Comparison of ENCODE assay signal across 8 cellular contexts in genomic region chr2:232292395-232293154, GRCh38.
DNase-seq lines count a peak whose midpoint lies in the region; ATAC-seq, FAIRE-seq and TF ChIP-seq lines count a peak whose summit lies in the region.

No MANE protein-coding gene starts in this region.

- no peaks in the 10 kb centered on the region for H3K27me3 ChIP-seq in keratinocyte (ENCODE audit: control insufficient read depth, extremely low read depth, insufficient read depth, low read length)

- no peaks in the 10 kb centered on the region for H4K20me1 ChIP-seq in keratinocyte (ENCODE audit: control insufficient read depth, extremely low read depth, insufficient read depth, low read length)

- peaks cover 6% of the 10 kb centered on the region for H3K4me1 ChIP-seq in keratinocyte (ENCODE audit: control insufficient read depth, extremely low read depth, insufficient read depth, low read length)

- peaks cover 10% of the 10 kb centered on the region for H3K4me1 Mint-ChIP-seq in stimulated activated effector memory CD8-positive, alpha-beta T cell treated with anti-CD3 and anti-CD28 coated beads, Interleukin-12 subunit alpha, Interleukin-12 subunit beta, amount 100 ng/mL, for 72 hours

- H3K9me3 ChIP-seq in SK-N-MC (ENCODE audit: low read depth, low read length) (no peaks in the 10 kb centered on the region), keratinocyte (ENCODE audit: control insufficient read depth, low read depth, low read length) (no peaks in the 10 kb centered on the region)

- no peak overlapping the region for H3K4me3 Mint-ChIP-seq in stimulated activated effector memory CD8-positive, alpha-beta T cell treated with anti-CD3 and anti-CD28 coated beads, Interleukin-12 subunit alpha, Interleukin-12 subunit beta, amount 100 ng/mL, for 72 hours

- ATAC-seq in stimulated activated effector memory CD8-positive, alpha-beta T cell treated with anti-CD3 and anti-CD28 coated beads, Interleukin-12 subunit alpha, Interleukin-12 subunit beta, amount 100 ng/mL, for 72 hours = peak; percentile 57

- dilution Hi-C loops in keratinocyte (cut with MboI; ENCODE audit: extremely low pct_ligation_motif_present, low sequenced_read_pairs) = no loop called here

- H3K4me3 ChIP-seq in SK-N-MC (no peak overlapping the region), astrocyte of the cerebellum (ENCODE audit: low read depth, low read length) (no peak overlapping the region), keratinocyte (ENCODE audit: control insufficient read depth in 2 of 3, extremely low read depth in 1 of 3, insufficient read depth in 2 of 3, low read depth in 1 of 3, low read length in 3 of 3) (no peak overlapping the region)

- no peak overlapping the region for H2AFZ ChIP-seq in keratinocyte (ENCODE audit: control insufficient read depth, low read length)

- H3K9ac ChIP-seq in SK-N-MC (ENCODE audit: insufficient read length) (no peak overlapping the region), keratinocyte (ENCODE audit: control insufficient read depth, extremely low read depth, insufficient read depth, low read length) (no peak overlapping the region)

- H3K36me3 ChIP-seq in SK-N-MC (ENCODE audit: insufficient read depth, low read length) = no peaks in the 10 kb centered on the region
- peaks cover 3% of the 10 kb centered on the region in 2 experiments for H3K36me3 ChIP-seq in keratinocyte (ENCODE audit: control insufficient read depth in 2 of 2, extremely low read depth in 1 of 2, insufficient read depth in 2 of 2, low read length in 2 of 2)

- no peaks in the 10 kb centered on the region for H3K9me3 Mint-ChIP-seq in stimulated activated effector memory CD8-positive, alpha-beta T cell treated with anti-CD3 and anti-CD28 coated beads, Interleukin-12 subunit alpha, Interleukin-12 subunit beta, amount 100 ng/mL, for 72 hours

- peaks cover 2% of the 10 kb centered on the region for H3K9me1 ChIP-seq in keratinocyte (ENCODE audit: control insufficient read depth, extremely low read depth, insufficient read depth, low read length)

- no peaks in the 10 kb centered on the region for H3K36me3 Mint-ChIP-seq in stimulated activated effector memory CD8-positive, alpha-beta T cell treated with anti-CD3 and anti-CD28 coated beads, Interleukin-12 subunit alpha, Interleukin-12 subunit beta, amount 100 ng/mL, for 72 hours

- TF ChIP-seq CTCF in astrocyte of the cerebellum (IDR thresholded peaks at IDR 0.05; ENCODE audit: low read depth, low read length, missing control alignments) (peak; percentile 71), keratinocyte (optimal IDR thresholded peaks at IDR 0.05 in 1 of 3, IDR thresholded peaks at IDR 0.05 in 1 of 3, conservative IDR thresholded peaks at IDR 0.05 in 1 of 3; ENCODE audit: extremely low read depth in 1 of 3, insufficient read depth in 2 of 3, low read length in 3 of 3) (peak; percentile 84 to 93 (median 92))

- peak overlapping the region; percentile 32 for H3K27ac Mint-ChIP-seq in stimulated activated effector memory CD8-positive, alpha-beta T cell treated with anti-CD3 and anti-CD28 coated beads, Interleukin-12 subunit alpha, Interleukin-12 subunit beta, amount 100 ng/mL, for 72 hours

- DNase-seq in NCI-H1417 (lab: John Stamatoyannopoulos, UW) (peak in 2 of 3 experiments; percentile 19 to 53), NCI-H1417 treated with DMSO at 0.1 percent for 48 hours (lab: John Stamatoyannopoulos, UW) (no peak), HS-27A (ENCODE audit: low read depth) (peak; percentile 12), SK-N-MC (ENCODE audit: low read depth, low spot score) (peak; percentile 20), astrocyte of the cerebellum (ENCODE audit: low read depth) (peak; percentile 28), keratinocyte (ENCODE audit: low read depth, low spot score) (no peak), NCI-H526 treated with DMSO at 0.1 percent for 48 hours (lab: John Stamatoyannopoulos, UW) (no peak)
- DNase-seq in stimulated activated effector memory CD8-positive, alpha-beta T cell treated with anti-CD3 and anti-CD28 coated beads, Interleukin-12 subunit alpha, Interleukin-12 subunit beta, amount 100 ng/mL, for 72 hours (ENCODE audit: low spot score in 2 of 2) = peak; percentile 27 to 74

- in situ Hi-C loops in astrocyte of the cerebellum (cut with HindIII; ENCODE audit: low sequenced_read_pairs) = no loop called here

- H3K27ac ChIP-seq in SK-N-MC (no peak overlapping the region), keratinocyte (ENCODE audit: control insufficient read depth, insufficient read depth, low read length) (no peak overlapping the region)

- no peak overlapping the region for H3K4me2 ChIP-seq in keratinocyte (ENCODE audit: control insufficient read depth, extremely low read depth, insufficient read depth, low read depth, low read length)

- peak; percentile 76 for FAIRE-seq in keratinocyte (lab: Jason Lieb, UNC)

- no peaks in the 10 kb centered on the region for H3K79me2 ChIP-seq in keratinocyte (ENCODE audit: control insufficient read depth, insufficient read depth, low read length)

Comparison
In these comparisons a context has a peak if more than half of its experiments do, and no peak if none do; other contexts are left out.
1. DNase-seq: peak in NCI-H1417 (2 of 3), HS-27A (single experiment), SK-N-MC (single experiment), astrocyte of the cerebellum (single experiment) and stimulated activated effector memory CD8-positive, alpha-beta T cell treated with anti-CD3 and anti-CD28 coated beads, Interleukin-12 subunit alpha, Interleukin-12 subunit beta, amount 100 ng/mL, for 72 hours (2 of 2); none in NCI-H1417 treated with DMSO at 0.1 percent for 48 hours (single experiment), keratinocyte (single experiment) and NCI-H526 treated with DMSO at 0.1 percent for 48 hours (single experiment).